22 cellular contexts compared by ENCODE assay signal in genomic region chr12:112375105-112375504, GRCh38. TPM values are rescaled to one million over a fixed set of nuclear protein-coding genes. Genes with fewer than 3 reads are reported as not detected.
A peak's percentile ranks its signal among the peaks of the same experiment; 100 is the strongest.
DNase-seq lines count a peak whose midpoint lies in the region; ATAC-seq and TF ChIP-seq lines count a peak whose summit lies in the region.
"Had no signal": no experiment of that assay in that cellular context is flagged by ENCODE, and none has a peak within 500 bp of the region (broad histone marks: within the 10 kb centered on the region; RNA-seq: fewer than 3 reads in every experiment).

No MANE protein-coding gene starts in this region.

- H4K20me1 ChIP-seq in SK-N-SH (ENCODE audit: insufficient read depth), result peaks cover 31% of the 10 kb centered on the region

- TF ChIP-seq RAD21 in SK-N-SH (IDR thresholded peaks at IDR 0.05; ENCODE audit: low read length), result no peak

- TF ChIP-seq CTCF in SK-N-SH (IDR thresholded peaks at IDR 0.05), result no peak

- 94% methylated on average over 5 of the region's 5 CpGs for WGBS in SK-N-SH (ENCODE audit: low lambda C conversion rate)

- no peak for TF ChIP-seq EP300 in SK-N-SH (IDR thresholded peaks at IDR 0.05; ENCODE audit: borderline replicate concordance in 1 of 2, low read depth in 1 of 2, low read length in 1 of 2)

- CTCF ChIA-PET in SK-N-SH (lab: Yijun Ruan, JAX), result interaction anchor here (1.6 kb wide), 1 partner anchor 12 kb away, joined by 10 read pairs; no protein-coding TSS in a partner anchor

- peaks cover 33% of the 10 kb centered on the region for H3K4me1 Mint-ChIP-seq in stimulated activated memory B cell treated with anti-CD40 and anti-IgM and Interleukin-4, amounts not matched to agents 10 μg/mL and 1 μg/mL and 100 μg/mL, for 72 hours

- H3K4me1 ChIP-seq in SK-N-SH (ENCODE audit: control insufficient read depth in 1 of 2, insufficient read depth in 2 of 2, low read depth in 1 of 2, low read length in 1 of 2), result no peaks in the 10 kb centered on the region

- no peak overlapping the region for H2AFZ ChIP-seq in SK-N-SH (ENCODE audit: low read depth)

- H3K36me3 Mint-ChIP-seq in stimulated activated memory B cell treated with anti-CD40 and anti-IgM and Interleukin-4, amounts not matched to agents 10 μg/mL and 1 μg/mL and 100 μg/mL, for 72 hours, result peaks cover 5% of the 10 kb centered on the region

- H3K27me3 ChIP-seq in SK-N-SH (ENCODE audit: insufficient read depth), result no peaks in the 10 kb centered on the region
- H3K27me3 ChIP-seq: dorsolateral prefrontal cortex, MG63, thyroid gland had no signal

- H3K4me3 ChIP-seq in SK-N-SH (ENCODE audit: low read depth in 2 of 2, low read length in 1 of 2), result no peak overlapping the region
- H3K4me3 ChIP-seq: dorsolateral prefrontal cortex, lower lobe of right lung, MG63, psoas muscle, thyroid gland had no signal

- H3K9me2 ChIP-seq in SK-N-SH, result no peaks in the 10 kb centered on the region

- H3K4me3 Mint-ChIP-seq in stimulated activated memory B cell treated with anti-CD40 and anti-IgM and Interleukin-4, amounts not matched to agents 10 μg/mL and 1 μg/mL and 100 μg/mL, for 72 hours, result no peak overlapping the region

- H3K79me2 ChIP-seq in SK-N-SH (ENCODE audit: insufficient read depth), result peaks cover 96% of the 10 kb centered on the region

- no peak for DNase-seq in SK-N-SH
- DNase-seq in RPMI8226, result peak; percentile 5
- no peak for DNase-seq in HK-2 (ENCODE audit: unreplicated experiment)
- no peak for DNase-seq in cerebellar nuclear complex (lab: John Stamatoyannopoulos, UW)
- DNase-seq: activated CD8-positive, alpha-beta memory T cell treated with anti-CD3 and anti-CD28 coated beads for 24 hours; activated naive CD4-positive, alpha-beta T cell treated with anti-CD3 and anti-CD28 coated beads, Interleukin-2, amount 50 U/mL, for 16 hours; activated T-cell treated with anti-CD3 and anti-CD28 coated beads, Interleukin-2, amount 50 U/mL, for 48 hours; anterior cingulate cortex; central memory CD4-positive, alpha-beta T cell; dorsolateral prefrontal cortex; foreskin melanocyte; GF-D8; lower lobe of right lung; MG63; NCI-H146; psoas muscle; stimulated activated CD4-positive, alpha-beta T cell treated with anti-CD3 and anti-CD28 coated beads, Interleukin-2, amount 100 ng/mL, for 24 hours; stimulated activated naive CD4-positive, alpha-beta T cell treated with Interleukin-2 at 50 U/mL for 16 hours; thyroid gland had no signal

- H3F3A ChIP-seq in SK-N-SH (replicated peaks; ENCODE audit: insufficient read depth), result peaks cover 6% of the 10 kb centered on the region

- no peaks in the 10 kb centered on the region for H3K9me3 Mint-ChIP-seq in stimulated activated memory B cell treated with anti-CD40 and anti-IgM and Interleukin-4, amounts not matched to agents 10 μg/mL and 1 μg/mL and 100 μg/mL, for 72 hours

- no peak for ATAC-seq in SK-N-SH treated with all-trans-retinoic acid at 6 μM for 48 hours
- no peak for ATAC-seq in stimulated activated memory B cell treated with anti-CD40 and anti-IgM and Interleukin-4, amounts not matched to agents 10 μg/mL and 1 μg/mL and 100 μg/mL, for 72 hours
- ATAC-seq: lower lobe of right lung, psoas muscle had no signal

- no peaks in the 10 kb centered on the region for H3K27me3 Mint-ChIP-seq in stimulated activated memory B cell treated with anti-CD40 and anti-IgM and Interleukin-4, amounts not matched to agents 10 μg/mL and 1 μg/mL and 100 μg/mL, for 72 hours

- no peaks in the 10 kb centered on the region for H3K36me3 ChIP-seq in SK-N-SH (replicated peaks in 1 of 2; ENCODE audit: control insufficient read depth in 1 of 2, insufficient read depth in 2 of 2, low read length in 1 of 2)
- H3K36me3 ChIP-seq: lower lobe of right lung, MG63, thyroid gland had no signal

- no peak overlapping the region for H3K4me2 ChIP-seq in SK-N-SH

- H3K9ac ChIP-seq in SK-N-SH, result no peak overlapping the region

- H3K27ac ChIP-seq in SK-N-SH (ENCODE audit: low read depth in 2 of 2, low read length in 1 of 2), result no peak overlapping the region
- H3K27ac ChIP-seq: C4-2B, dorsolateral prefrontal cortex, lower lobe of right lung, thyroid gland had no signal

- POLR2A ChIA-PET in SK-N-SH (lab: Yijun Ruan, JAX), result no interaction called here

- peak overlapping the region; percentile 21 for H3K27ac Mint-ChIP-seq in stimulated activated memory B cell treated with anti-CD40 and anti-IgM and Interleukin-4, amounts not matched to agents 10 μg/mL and 1 μg/mL and 100 μg/mL, for 72 hours

- H3K9me3 ChIP-seq in SK-N-SH, result no peaks in the 10 kb centered on the region
- H3K9me3 ChIP-seq: lower lobe of right lung, MG63, psoas muscle, thyroid gland had no signal

TF ChIP-seq in SK-N-SH treated with all-trans-retinoic acid at 6 μM for 48 hours, 23 proteins besides CTCF, POLR2A, EP300 and RAD21:
- TF ChIP-seq ZFP30 (CRISPR knock-in tag; IDR thresholded peaks at IDR 0.05) (no peak), ZNF8 (CRISPR knock-in tag; IDR thresholded peaks at IDR 0.05) (peak; percentile 94)

TF ChIP-seq in SK-N-SH, 30 proteins besides CTCF, POLR2A, EP300 and RAD21:
- TF ChIP-seq NRF1 (IDR thresholded peaks at IDR 0.05; ENCODE audit: low read depth, low read length) (no peak), TAF1 (IDR thresholded peaks at IDR 0.05; ENCODE audit: borderline replicate concordance, low read depth, low read length) (no peak), FOXJ3 (CRISPR knock-in tag; IDR thresholded peaks at IDR 0.05) (no peak), CHD2 (IDR thresholded peaks at IDR 0.05; ENCODE audit: low read length, partially characterized antibody) (no peak)
- TF ChIP-seq, protein P1, sequence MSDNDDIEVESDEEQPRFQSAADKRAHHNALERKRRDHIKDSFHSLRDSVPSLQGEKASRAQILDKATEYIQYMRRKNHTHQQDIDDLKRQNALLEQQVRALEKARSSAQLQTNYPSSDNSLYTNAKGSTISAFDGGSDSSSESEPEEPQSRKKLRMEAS (IDR thresholded peaks at IDR 0.05; ENCODE audit: low read depth), result no peak
- TF ChIP-seq, protein P2, sequence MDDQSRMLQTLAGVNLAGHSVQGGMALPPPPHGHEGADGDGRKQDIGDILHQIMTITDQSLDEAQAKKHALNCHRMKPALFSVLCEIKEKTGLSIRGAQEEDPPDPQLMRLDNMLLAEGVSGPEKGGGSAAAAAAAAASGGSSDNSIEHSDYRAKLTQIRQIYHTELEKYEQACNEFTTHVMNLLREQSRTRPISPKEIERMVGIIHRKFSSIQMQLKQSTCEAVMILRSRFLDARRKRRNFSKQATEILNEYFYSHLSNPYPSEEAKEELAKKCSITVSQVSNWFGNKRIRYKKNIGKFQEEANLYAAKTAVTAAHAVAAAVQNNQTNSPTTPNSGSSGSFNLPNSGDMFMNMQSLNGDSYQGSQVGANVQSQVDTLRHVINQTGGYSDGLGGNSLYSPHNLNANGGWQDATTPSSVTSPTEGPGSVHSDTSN (IDR thresholded peaks at IDR 0.05), result no peak

RNA-seq across cellular contexts. Expression of gene HECTD4, which starts 7.1 kb away (rescaled TPM):
- 9.3 and 14.6 TPM in 2 replicates for polyA plus RNA-seq in SK-N-SH (2012; rRNA removed)
- 6.3 and 7.8 TPM in 2 replicates for polyA plus RNA-seq in SK-N-SH (2012; cell fraction: cytosol; rRNA removed)
- polyA plus RNA-seq in SK-N-SH (2012; cell fraction: nucleus; rRNA removed), result 62.9 and 77.2 TPM in 2 replicates

RNA-seq across cellular contexts. Expression of gene RPL6, which starts 34.3 kb away (rescaled TPM):
- polyA plus RNA-seq in SK-N-SH (2012; rRNA removed), result 2,073 and 2,479 TPM in 2 replicates
- polyA plus RNA-seq in SK-N-SH (2012; cell fraction: cytosol; rRNA removed), result 2,881 and 3,723 TPM in 2 replicates
- 553 and 707 TPM in 2 replicates for polyA plus RNA-seq in SK-N-SH (2012; cell fraction: nucleus; rRNA removed)

RNA-seq across cellular contexts. Expression of gene PTPN11, which starts 43.6 kb away (rescaled TPM):
- 47.8 and 48.3 TPM in 2 replicates for polyA plus RNA-seq in SK-N-SH (2012; rRNA removed)
- 52.2 and 55.5 TPM in 2 replicates for polyA plus RNA-seq in SK-N-SH (2012; cell fraction: cytosol; rRNA removed)
- polyA plus RNA-seq in SK-N-SH (2012; cell fraction: nucleus; rRNA removed), result 30.4 and 37.8 TPM in 2 replicates
